Comparison of ENCODE assay signal across 23 cellular contexts in genomic region chr2:64362562-64363026, GRCh38.
DNase-seq lines count a peak whose midpoint lies in the region; ATAC-seq, FAIRE-seq and TF ChIP-seq lines count a peak whose summit lies in the region.
"Had no signal": no experiment of that assay in that cellular context is flagged by ENCODE, and none has a peak within 500 bp of the region (broad histone marks: within the 10 kb centered on the region; RNA-seq: fewer than 3 reads in every experiment).

No MANE protein-coding gene starts in this region.

- H3K4me1 ChIP-seq in small intestine (ENCODE audit: control insufficient read depth in 2 of 2, insufficient read depth in 1 of 2, low read depth in 1 of 2, low read length in 1 of 2) = no peaks in the 10 kb centered on the region
- H3K4me1 ChIP-seq: prostate gland had no signal

- WGBS in small intestine, 3 donors = 26 to 75% (median 37%) methylated on average over 4 of the region's 4 CpGs

- TF ChIP-seq CTCF in bronchial epithelial cell (IDR thresholded peaks at IDR 0.05; ENCODE audit: insufficient read depth, low read length, severe bottlenecking) = no peak

- H3K4me3 ChIP-seq in bronchial epithelial cell (ENCODE audit: low read depth, low read length) (no peak overlapping the region), small intestine (ENCODE audit: low read depth in 1 of 2, low read length in 2 of 2) (no peak overlapping the region)
- H3K4me3 ChIP-seq: cardiac muscle cell, prostate gland, spleen had no signal

- H3K9me3 ChIP-seq in small intestine (ENCODE audit: control insufficient read depth, low read depth) = no peaks in the 10 kb centered on the region
- H3K9me3 ChIP-seq: prostate gland, spleen had no signal

- peak; percentile 100 for FAIRE-seq in bronchial epithelial cell (lab: Jason Lieb, UNC)
- no peak for FAIRE-seq in small intestine (lab: Jason Lieb, UNC)
- FAIRE-seq: TTC549 had no signal

- peak; percentile 61 for DNase-seq in HT-29 (ENCODE audit: low spot score)
- peak; percentile 100 for DNase-seq in bronchial epithelial cell (ENCODE audit: low read depth)
- peak; percentile 21 to 53 for DNase-seq in left colon
- DNase-seq in small intestine = peak; percentile 88
- DNase-seq in NCI-H128 (lab: John Stamatoyannopoulos, UW; ENCODE audit: unreplicated experiment) = no peak
- DNase-seq in G401 (ENCODE audit: low spot score) = no peak
- DNase-seq in NCI-H1436 (lab: John Stamatoyannopoulos, UW) = no peak
- DNase-seq: ACHN; activated effector memory CD4-positive, alpha-beta T cell treated with Interleukin-2 at 50 U/mL for 16 hours; DMS 273 treated with DMSO at 0.1 percent for 48 hours; GDM1; naive thymus-derived CD4-positive, alpha-beta T cell; NCI-H187; NCI-H2227 treated with DMSO at 0.1 percent for 48 hours; NK-92 treated with Interleukin-12 subunit alpha and Interleukin-12 subunit beta, amount 100 ng/mL, for 24 hours; spleen; stimulated activated CD4-positive, alpha-beta T cell treated with anti-CD3 and anti-CD28 coated beads, Interleukin-4, amount 100 ng/mL, for 4 hours had no signal

- in situ Hi-C loops in G401 (cut with HindIII; ENCODE audit: low sequenced_read_pairs) = no loop called here

- H3K36me3 ChIP-seq in bronchial epithelial cell (ENCODE audit: control insufficient read depth, insufficient read depth, low read length) = no peaks in the 10 kb centered on the region
- H3K36me3 ChIP-seq in small intestine (ENCODE audit: control insufficient read depth in 2 of 2, insufficient read depth in 2 of 2, low read length in 2 of 2) = no peaks in the 10 kb centered on the region
- H3K36me3 ChIP-seq: cardiac muscle cell, prostate gland, spleen had no signal

- intact Hi-C loops in left colon (cut with DNase I, micrococcal nuclease) = no loop called here

- H3K27ac ChIP-seq in small intestine (ENCODE audit: low read depth in 1 of 2, low read length in 1 of 2) = peak overlapping the region; percentile 28 to 52
- H3K27ac ChIP-seq: C4-2B, cardiac muscle cell, prostate gland, spleen had no signal

- ATAC-seq in left colon (peak; percentile 77), HG02623 (IDR thresholded peaks at IDR 0.05; ENCODE audit: unreplicated experiment) (no peak)
- ATAC-seq: naive thymus-derived CD4-positive, alpha-beta T cell; Right ventricle myocardium inferior had no signal

- H3K27me3 ChIP-seq in bronchial epithelial cell (ENCODE audit: control insufficient read depth, insufficient read depth, low read length) = no peaks in the 10 kb centered on the region
- no peaks in the 10 kb centered on the region for H3K27me3 ChIP-seq in small intestine (ENCODE audit: control insufficient read depth in 2 of 2, insufficient read depth in 2 of 2, low read length in 2 of 2)

Comparison
In these comparisons a context has a peak if more than half of its experiments do, and no peak if none do; other contexts are left out.
1. DNase-seq: peak in HT-29 (single experiment), bronchial epithelial cell (single experiment), left colon (2 of 2) and small intestine (single experiment); none in NCI-H128 (single experiment), G401 (single experiment) and NCI-H1436 (single experiment).